ENCODE assay signal across 23 cellular contexts in the genomic region with DNA sequence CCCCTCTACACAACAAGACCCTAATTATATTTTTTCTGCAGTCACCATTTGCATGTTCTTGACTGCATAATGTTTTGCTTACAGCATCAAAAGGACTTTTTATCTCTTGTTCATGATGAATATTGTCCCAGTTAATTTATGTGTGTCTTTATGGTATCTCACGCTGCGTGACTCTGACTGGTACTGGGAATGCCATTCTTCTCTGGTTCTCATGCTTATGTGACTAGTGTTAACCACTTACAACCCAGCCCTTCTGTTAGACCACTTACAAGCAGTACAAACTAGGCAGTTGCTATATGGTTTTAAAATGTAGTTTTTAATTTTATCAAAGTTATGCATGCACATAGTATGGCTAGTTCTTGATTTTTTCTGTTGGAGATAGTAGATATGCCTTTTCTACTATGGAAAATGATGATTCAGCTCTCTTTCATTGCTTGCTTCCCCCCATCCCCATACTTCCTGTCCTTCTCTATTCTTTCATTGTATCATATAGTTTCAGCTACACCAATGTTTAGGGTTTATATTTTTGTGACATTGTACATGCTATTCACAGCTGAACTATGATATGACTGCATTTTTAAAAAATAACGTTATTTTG. TPM values are rescaled to one million over a fixed set of nuclear protein-coding genes. Genes with fewer than 3 reads are reported as not detected.
DNase-seq lines count a peak whose midpoint lies in the region; ATAC-seq and TF ChIP-seq lines count a peak whose summit lies in the region.
"Had no signal": no experiment of that assay in that cellular context is flagged by ENCODE, and none has a peak within 500 bp of the region (broad histone marks: within the 10 kb centered on the region; RNA-seq: fewer than 3 reads in every experiment).

No MANE protein-coding gene starts in this region.

- H3K4me3 ChIP-seq in HUES48 (ENCODE audit: low read depth, low read length): no peak overlapping the region
- no peak overlapping the region for H3K4me3 ChIP-seq in endodermal cell (ENCODE audit: low read length)
- H3K4me3 ChIP-seq in smooth muscle cell: no peak overlapping the region
- H3K4me3 ChIP-seq: upper lobe of right lung had no signal

- H4K20me1 ChIP-seq in smooth muscle cell (ENCODE audit: low read depth): no peaks in the 10 kb centered on the region

- H3K9me3 ChIP-seq in HUES48 (ENCODE audit: control insufficient read depth, insufficient read depth, low read length) (no peaks in the 10 kb centered on the region), endodermal cell (ENCODE audit: control insufficient read depth, low read length) (no peaks in the 10 kb centered on the region), smooth muscle cell (replicated peaks; ENCODE audit: low read depth) (no peaks in the 10 kb centered on the region)
- H3K9me3 ChIP-seq: SK-N-SH, upper lobe of right lung had no signal

- peak overlapping the region; percentile 4 for H3K4me3 Mint-ChIP-seq in activated naive CD4-positive, alpha-beta T cell treated with anti-CD3 and anti-CD28 coated beads, Interleukin-2, amount 50 U/mL, for 24 hours
- no peak overlapping the region for H3K4me3 Mint-ChIP-seq in endodermal cell
- H3K4me3 Mint-ChIP-seq: activated CD8-positive, alpha-beta T cell treated with anti-CD3 and anti-CD28 coated beads for 36 hours; activated naive CD8-positive, alpha-beta T cell treated with anti-CD3 and anti-CD28 coated beads, Interleukin-2, amount 10 ng/mL, durations not matched to agents 7 days and 5 days; CD8-positive, alpha-beta T cell; stimulated activated memory B cell treated with anti-CD40 and anti-IgM and Interleukin-4, amounts not matched to agents 10 μg/mL and 1 μg/mL and 100 μg/mL, for 72 hours; T-helper 1 cell treated with Interleukin-12 subunit alpha and Interleukin-12 subunit beta and Interleukin-4 antibody, amounts not matched to agents 30 μg/mL and 1 μg/mL, for 36 hours had no signal

- H3K36me3 ChIP-seq in HUES48 (ENCODE audit: control insufficient read depth, insufficient read depth, low read length): peaks cover 32% of the 10 kb centered on the region
- H3K36me3 ChIP-seq in endodermal cell (ENCODE audit: control insufficient read depth, insufficient read depth, low read length): peaks cover 60% of the 10 kb centered on the region
- H3K36me3 ChIP-seq in smooth muscle cell (ENCODE audit: low read depth): no peaks in the 10 kb centered on the region

- H3K9me3 Mint-ChIP-seq in activated naive CD4-positive, alpha-beta T cell treated with anti-CD3 and anti-CD28 coated beads, Interleukin-2, amount 50 U/mL, for 24 hours: peaks cover 5% of the 10 kb centered on the region
- no peaks in the 10 kb centered on the region for H3K9me3 Mint-ChIP-seq in endodermal cell
- H3K9me3 Mint-ChIP-seq: activated naive CD8-positive, alpha-beta T cell treated with anti-CD3 and anti-CD28 coated beads, Interleukin-2, amount 10 ng/mL, durations not matched to agents 7 days and 5 days; CD8-positive, alpha-beta T cell had no signal

- peaks cover 23% of the 10 kb centered on the region for H3F3A ChIP-seq in smooth muscle cell (ENCODE audit: low read depth)

- 96% methylated on average over 3 of the region's 3 CpGs; no CpG with 5 or more reads in 1 of the 2 experiments for whole genome bisulfite sequencing in endodermal cell (ENCODE audit: insufficient coverage in 1 of 2, insufficient read length in 1 of 2), 2 experiments
- WGBS in smooth muscle cell (ENCODE audit: low lambda C conversion rate): 68% methylated on average over 3 of the region's 3 CpGs

- peak overlapping the region; percentile 70 for H3K4me2 ChIP-seq in smooth muscle cell
- H3K4me2 ChIP-seq: SK-N-SH had no signal

- H3K27me3 Mint-ChIP-seq in activated naive CD4-positive, alpha-beta T cell treated with anti-CD3 and anti-CD28 coated beads, Interleukin-2, amount 50 U/mL, for 24 hours: no peaks in the 10 kb centered on the region
- no peaks in the 10 kb centered on the region for H3K27me3 Mint-ChIP-seq in endodermal cell (ENCODE audit: insufficient read depth)
- H3K27me3 Mint-ChIP-seq: activated CD8-positive, alpha-beta T cell treated with anti-CD3 and anti-CD28 coated beads for 36 hours; activated naive CD8-positive, alpha-beta T cell treated with anti-CD3 and anti-CD28 coated beads, Interleukin-2, amount 10 ng/mL, durations not matched to agents 7 days and 5 days; stimulated activated memory B cell treated with anti-CD40 and anti-IgM and Interleukin-4, amounts not matched to agents 10 μg/mL and 1 μg/mL and 100 μg/mL, for 72 hours had no signal

- no peak for TF ChIP-seq CTCF in endodermal cell (conservative IDR thresholded peaks at IDR 0.05)
- no peak for TF ChIP-seq CTCF in smooth muscle cell (IDR thresholded peaks at IDR 0.05; ENCODE audit: borderline replicate concordance, insufficient read depth, poor library complexity, severe bottlenecking)

- no peak for DNase-seq in activated naive CD4-positive, alpha-beta T cell treated with anti-CD3 and anti-CD28 coated beads, Interleukin-2, amount 50 U/mL, for 16 hours
- DNase-seq in endodermal cell (no peak), smooth muscle cell (lab: John Stamatoyannopoulos, UW; ENCODE audit: unreplicated experiment) (no peak), germinal center (ENCODE audit: low spot score) (no peak), NCI-H82 (lab: John Stamatoyannopoulos, UW) (no peak)
- DNase-seq: activated CD8-positive, alpha-beta T cell treated with anti-CD3 and anti-CD28 coated beads for 36 hours; activated naive CD8-positive, alpha-beta T cell treated with anti-CD3 and anti-CD28 coated beads, Interleukin-2, amount 10 ng/mL, durations not matched to agents 7 days and 5 days; CD8-positive, alpha-beta T cell; KBM-7; MM.1S; NCI-H1436; NCI-H446; right cardiac atrium; SK-N-SH; stimulated activated CD4-positive, alpha-beta T cell treated with anti-CD3 and anti-CD28 coated beads, Interleukin-4, amount 100 ng/mL, for 4 hours; upper lobe of right lung had no signal

- H3K4me1 Mint-ChIP-seq in activated naive CD4-positive, alpha-beta T cell treated with anti-CD3 and anti-CD28 coated beads, Interleukin-2, amount 50 U/mL, for 24 hours: peaks cover 36% of the 10 kb centered on the region
- H3K4me1 Mint-ChIP-seq in endodermal cell: no peaks in the 10 kb centered on the region

- H3K27me3 ChIP-seq in HUES48 (ENCODE audit: control insufficient read depth, insufficient read depth, low read length) (no peaks in the 10 kb centered on the region), endodermal cell (ENCODE audit: control insufficient read depth, insufficient read depth, low read length, poor library complexity, severe bottlenecking) (no peaks in the 10 kb centered on the region), smooth muscle cell (ENCODE audit: low read depth) (no peaks in the 10 kb centered on the region)
- H3K27me3 ChIP-seq: upper lobe of right lung had no signal

- peaks cover 53% of the 10 kb centered on the region for H3K79me2 ChIP-seq in smooth muscle cell (ENCODE audit: low read depth)
- H3K79me2 ChIP-seq: parathyroid adenoma had no signal

- no peak overlapping the region for H2AFZ ChIP-seq in smooth muscle cell (ENCODE audit: low read depth)
- H2AFZ ChIP-seq: parathyroid adenoma had no signal

- H3K27ac ChIP-seq in HUES48 (ENCODE audit: low read depth, low read length): peak overlapping the region; percentile 54
- H3K27ac ChIP-seq in endodermal cell (ENCODE audit: low read depth, low read length): no peak overlapping the region
- H3K27ac ChIP-seq in smooth muscle cell (ENCODE audit: low read depth): peak overlapping the region; percentile 97
- H3K27ac ChIP-seq: parathyroid adenoma, upper lobe of right lung had no signal

- peaks cover 36% of the 10 kb centered on the region for H3K36me3 Mint-ChIP-seq in activated naive CD4-positive, alpha-beta T cell treated with anti-CD3 and anti-CD28 coated beads, Interleukin-2, amount 50 U/mL, for 24 hours
- peaks cover 57% of the 10 kb centered on the region for H3K36me3 Mint-ChIP-seq in endodermal cell (ENCODE audit: low read depth)

- peaks cover 28% of the 10 kb centered on the region for H3K4me1 ChIP-seq in HUES48 (ENCODE audit: control insufficient read depth, insufficient read depth, low read length)
- H3K4me1 ChIP-seq in endodermal cell (ENCODE audit: control insufficient read depth, insufficient read depth, low read length): no peaks in the 10 kb centered on the region
- H3K4me1 ChIP-seq in smooth muscle cell (ENCODE audit: low read depth): peaks cover 24% of the 10 kb centered on the region

- H3K27ac Mint-ChIP-seq in activated naive CD4-positive, alpha-beta T cell treated with anti-CD3 and anti-CD28 coated beads, Interleukin-2, amount 50 U/mL, for 24 hours: peak overlapping the region; percentile 51
- peak overlapping the region; percentile 13 for H3K27ac Mint-ChIP-seq in endodermal cell
- H3K27ac Mint-ChIP-seq: activated CD8-positive, alpha-beta T cell treated with anti-CD3 and anti-CD28 coated beads for 36 hours; activated naive CD8-positive, alpha-beta T cell treated with anti-CD3 and anti-CD28 coated beads, Interleukin-2, amount 10 ng/mL, durations not matched to agents 7 days and 5 days; CD8-positive, alpha-beta T cell; stimulated activated memory B cell treated with anti-CD40 and anti-IgM and Interleukin-4, amounts not matched to agents 10 μg/mL and 1 μg/mL and 100 μg/mL, for 72 hours; T-helper 1 cell treated with Interleukin-12 subunit alpha and Interleukin-12 subunit beta and Interleukin-4 antibody, amounts not matched to agents 30 μg/mL and 1 μg/mL, for 36 hours had no signal

- H3K9ac ChIP-seq in HUES48 (ENCODE audit: low read depth, low read length) (peak overlapping the region; percentile 32; the same call in 1 of the 2 replicates), endodermal cell (ENCODE audit: extremely low read depth, low read length, poor library complexity, severe bottlenecking) (no peak overlapping the region), smooth muscle cell (ENCODE audit: low read depth) (peak overlapping the region; percentile 66)
- H3K9ac ChIP-seq: parathyroid adenoma, SK-N-SH had no signal

- ATAC-seq in HG03039 (IDR thresholded peaks at IDR 0.05; ENCODE audit: unreplicated experiment): no peak
- ATAC-seq: activated CD4-positive, CD25-positive, alpha-beta regulatory T cell treated with anti-CD3 and anti-CD28 coated beads, Interleukin-2, amount 50 U/mL, for 24 hours; activated CD8-positive, alpha-beta T cell treated with anti-CD3 and anti-CD28 coated beads for 36 hours; CD8-positive, alpha-beta T cell; stimulated activated memory B cell treated with anti-CD40 and anti-IgM and Interleukin-4, amounts not matched to agents 10 μg/mL and 1 μg/mL and 100 μg/mL, for 72 hours; upper lobe of right lung had no signal

RNA-seq across cellular contexts. Expression of a gene that starts 24.9 kb away (rescaled TPM):
- total RNA-seq in endodermal cell (10 to 100 TPM; 75.1 to 87.7 TPM), smooth muscle cell (77.9 and 83.7 TPM in 2 replicates)
- polyA plus RNA-seq in endodermal cell (2013, experiment 1 of 2): 129 TPM
- 117 TPM for polyA plus RNA-seq in endodermal cell (2013, experiment 2 of 2)
- polyA plus RNA-seq in smooth muscle cell: 56.1 and 70.4 TPM in 2 replicates

RNA-seq across cellular contexts. Expression of a gene that starts 25.3 kb away (rescaled TPM):
- total RNA-seq in endodermal cell (10 to 100 TPM; 37.7 to 73.4 TPM), smooth muscle cell (28.0 and 36.5 TPM in 2 replicates)
- polyA plus RNA-seq in endodermal cell (2013, experiment 1 of 2): 31.6 TPM
- polyA plus RNA-seq in endodermal cell (2013, experiment 2 of 2): 28.4 TPM
- polyA plus RNA-seq in smooth muscle cell: 24.0 and 25.5 TPM in 2 replicates
